ENCODE assay signal across 13 cellular contexts in genomic region chr9:95049761-95050160, GRCh38.
DNase-seq lines count a peak whose midpoint lies in the region; ATAC-seq and TF ChIP-seq lines count a peak whose summit lies in the region.
"Had no signal": no experiment of that assay in that cellular context is flagged by ENCODE, and none has a peak within 500 bp of the region (broad histone marks: within the 10 kb centered on the region; RNA-seq: fewer than 3 reads in every experiment).

No MANE protein-coding gene starts in this region.

- intact Hi-C loops in Right ventricle myocardium inferior (cut with DNase I) (loop anchor here (5.0 kb wide), 3 partner anchors 33 to 78 kb away; no protein-coding TSS in a partner anchor), cardiac septum (cut with DNase I) (loop anchor here (5.0 kb wide), 1 partner anchor 42 kb away; no protein-coding TSS in a partner anchor), dorsolateral prefrontal cortex (cut with DNase I) (no loop called here), upper lobe of right lung (cut with DNase I) (no loop called here), spleen (cut with DNase I; ENCODE audit: low total_unique reads) (no loop called here)

- H3K4me3 ChIP-seq in dorsolateral prefrontal cortex (peak overlapping the region in 50 of 59 donors; percentile 0 to 78 (median 65)), mucosa of stomach (ENCODE audit: low read length) (peak overlapping the region; percentile 2), upper lobe of right lung (peak overlapping the region; percentile 64), spleen (peak overlapping the region in 2 of 8 donors; percentile 0 to 50)

- H3K36me3 ChIP-seq in mucosa of stomach (ENCODE audit: control insufficient read depth, insufficient read depth, low read length) (no peaks in the 10 kb centered on the region), upper lobe of right lung (no peaks in the 10 kb centered on the region), spleen (peaks cover 0 to 9% (median 0%) of the 10 kb centered on the region in 6 donors)

- ATAC-seq in Right ventricle myocardium inferior (peak; percentile 13), upper lobe of right lung (no peak), HG03139 (IDR thresholded peaks at IDR 0.05; ENCODE audit: unreplicated experiment) (no peak)
- ATAC-seq: GM12878 had no signal

- no peak for DNase-seq in Right ventricle myocardium inferior (ENCODE audit: missing footprints)
- DNase-seq in cardiac septum (ENCODE audit: low spot score), result no peak
- no peak for DNase-seq in dorsolateral prefrontal cortex
- no peak for DNase-seq in upper lobe of right lung
- no peak for DNase-seq in D341Med (ENCODE audit: low spot score)
- no peak for DNase-seq in spleen
- DNase-seq: GOT3; stimulated activated CD4-positive, alpha-beta T cell treated with anti-CD3 and anti-CD28 coated beads, Interleukin-12 subunit alpha, Interleukin-12 subunit beta, amount 100 ng/mL, for 4 hours; T1000 had no signal

- H3K9ac ChIP-seq in mucosa of stomach (ENCODE audit: low read length), result peak overlapping the region; percentile 56

- no peaks in the 10 kb centered on the region for H3K9me3 ChIP-seq in mucosa of stomach (ENCODE audit: control insufficient read depth, low read length)
- no peaks in the 10 kb centered on the region for H3K9me3 ChIP-seq in upper lobe of right lung
- H3K9me3 ChIP-seq in spleen, result no peaks in the 10 kb centered on the region

- WGBS in spleen, 5 donors, result 59 to 81% (median 78%) methylated on average over 6 of the region's 6 CpGs

- peak overlapping the region in 52 of 59 donors; percentile 15 to 99 (median 82) for H3K27ac ChIP-seq in dorsolateral prefrontal cortex
- peak overlapping the region; percentile 85 for H3K27ac ChIP-seq in upper lobe of right lung
- peak overlapping the region in 4 of 8 donors; percentile 72 to 76 (median 75) for H3K27ac ChIP-seq in spleen
- H3K27ac ChIP-seq: HL-60 had no signal

- no peaks in the 10 kb centered on the region for H3K27me3 ChIP-seq in dorsolateral prefrontal cortex
- no peaks in the 10 kb centered on the region for H3K27me3 ChIP-seq in mucosa of stomach (ENCODE audit: control insufficient read depth, insufficient read depth, low read length)
- H3K27me3 ChIP-seq in upper lobe of right lung, result no peaks in the 10 kb centered on the region
- peaks cover 0 to 29% (median 3%) of the 10 kb centered on the region in 7 donors for H3K27me3 ChIP-seq in spleen (replicated peaks in 1 of 7)

- peaks cover 6% of the 10 kb centered on the region for H3K4me1 ChIP-seq in mucosa of stomach (ENCODE audit: control insufficient read depth, insufficient read depth, low read length)
- H3K4me1 ChIP-seq in upper lobe of right lung, result peaks cover 49% of the 10 kb centered on the region
- H3K4me1 ChIP-seq in spleen, result peaks cover 0 to 43% (median 24%) of the 10 kb centered on the region in 6 donors

- TF ChIP-seq CTCF in dorsolateral prefrontal cortex (IDR thresholded peaks at IDR 0.05 in 54 of 56, conservative IDR thresholded peaks at IDR 0.05 in 2 of 56; ENCODE audit: low read depth in 1 of 56, partially characterized antibody in 56 of 56) (no peak), upper lobe of right lung (IDR thresholded peaks at IDR 0.05) (no peak), spleen (IDR thresholded peaks at IDR 0.05 in 8 of 11, conservative IDR thresholded peaks at IDR 0.05 in 3 of 11) (no peak)

- TF ChIP-seq POLR2A in spleen (IDR thresholded peaks at IDR 0.05), result no peak

Comparison
In these comparisons a context has a peak if more than half of its experiments do, and no peak if none do; other contexts are left out.
1. intact Hi-C loops: an anchor here in Right ventricle myocardium inferior (5.0 kb wide) and cardiac septum (5.0 kb wide); none called in dorsolateral prefrontal cortex, upper lobe of right lung and spleen.